ENCODE assay signal across 1 cellular context in genomic region chr19:15897738-15898276, GRCh38.
A peak's percentile ranks its signal among the peaks of the same experiment; 100 is the strongest.
TF ChIP-seq lines count a peak whose summit lies in the region.

TSS of gene CYP4F2 (minus strand) at chr19:15898074. CDS start at chr19:15897611, 463 bp downstream.

TF ChIP-seq in HepG2, 621 proteins besides CTCF, POLR2A, EP300 and RAD21 (continued from another document and continues in another):
- TF ChIP-seq ZNF570 (CRISPR knock-in tag; IDR thresholded peaks at IDR 0.05; ENCODE audit: borderline replicate concordance) (no peak), MIER3 (CRISPR knock-in tag; IDR thresholded peaks at IDR 0.05; ENCODE audit: borderline replicate concordance) (no peak), ARID4A (CRISPR knock-in tag; IDR thresholded peaks at IDR 0.05; ENCODE audit: borderline replicate concordance) (no peak), HOXA9 (CRISPR knock-in tag; IDR thresholded peaks at IDR 0.05; ENCODE audit: borderline replicate concordance) (no peak), ZNF362 (CRISPR knock-in tag; IDR thresholded peaks at IDR 0.05; ENCODE audit: borderline replicate concordance) (no peak), EED (CRISPR knock-in tag; IDR thresholded peaks at IDR 0.05) (no peak), ZNF670 (CRISPR knock-in tag; IDR thresholded peaks at IDR 0.05; ENCODE audit: borderline replicate concordance) (no peak), ZBTB39 (CRISPR knock-in tag; IDR thresholded peaks at IDR 0.05) (no peak), ZNF552 (CRISPR knock-in tag; IDR thresholded peaks at IDR 0.05; ENCODE audit: borderline replicate concordance) (no peak), RBM22 (optimal IDR thresholded peaks at IDR 0.05; ENCODE audit: low read length) (no peak), TFAP4 (IDR thresholded peaks at IDR 0.05; ENCODE audit: borderline replicate concordance, low read depth) (peak; percentile 78; the same call in 1 of the 2 replicates), ZNF101 (CRISPR knock-in tag; IDR thresholded peaks at IDR 0.05; ENCODE audit: borderline replicate concordance, low read depth) (no peak), GATA4 (IDR thresholded peaks at IDR 0.05; ENCODE audit: borderline replicate concordance, low read depth) (peak; percentile 35; the same call in 1 of the 2 replicates), RARG (CRISPR knock-in tag; IDR thresholded peaks at IDR 0.05; ENCODE audit: low read depth) (no peak), ZNF788 (CRISPR knock-in tag; IDR thresholded peaks at IDR 0.05; ENCODE audit: borderline replicate concordance) (no peak), ZNF549 (CRISPR knock-in tag; IDR thresholded peaks at IDR 0.05) (no peak), ZNF850 (CRISPR knock-in tag; conservative IDR thresholded peaks at IDR 0.05) (no peak), TEAD2 (CRISPR knock-in tag; IDR thresholded peaks at IDR 0.05) (no peak), AKNA (CRISPR knock-in tag; IDR thresholded peaks at IDR 0.05; ENCODE audit: borderline replicate concordance) (no peak), ZSCAN31 (CRISPR knock-in tag; IDR thresholded peaks at IDR 0.05; ENCODE audit: low read depth) (no peak), ZNF431 (CRISPR knock-in tag; IDR thresholded peaks at IDR 0.05; ENCODE audit: borderline replicate concordance, low read depth) (no peak), ZNF318 (CRISPR knock-in tag; IDR thresholded peaks at IDR 0.05) (no peak), CBX5 (CRISPR knock-in tag; IDR thresholded peaks at IDR 0.05; ENCODE audit: borderline replicate concordance) (no peak), ZNF75D (CRISPR knock-in tag; IDR thresholded peaks at IDR 0.05; ENCODE audit: borderline replicate concordance) (no peak), FUBP1 (CRISPR knock-in tag; IDR thresholded peaks at IDR 0.05; ENCODE audit: borderline replicate concordance) (no peak), GMEB2 (CRISPR knock-in tag; IDR thresholded peaks at IDR 0.05; ENCODE audit: low read depth) (no peak), ZSCAN22 (CRISPR knock-in tag; IDR thresholded peaks at IDR 0.05) (0 out of 2 replicates have a peak, but pooled peaks have one; percentile 50)
